Comparison of ENCODE assay signal across 8 cellular contexts in genomic region chr15:29668120-29668602, GRCh38.
DNase-seq lines count a peak whose midpoint lies in the region; ATAC-seq and TF ChIP-seq lines count a peak whose summit lies in the region.

No MANE protein-coding gene starts in this region.

- H3K36me3 Mint-ChIP-seq in neural crest cell (ENCODE audit: low read depth) = no peaks in the 10 kb centered on the region

- no peak overlapping the region for H3K27ac ChIP-seq in VCaP

- DNase-seq in Ammon's horn (ENCODE audit: low spot score) = peak; percentile 86
- peak; percentile 39 for DNase-seq in NCI-H2029 treated with DMSO at 0.1 percent for 48 hours (lab: John Stamatoyannopoulos, UW)
- DNase-seq in fibroblast of the aortic adventitia (ENCODE audit: low read depth) = peak; percentile 85
- DNase-seq in neural crest cell (ENCODE audit: low read depth, low spot score) = peak; percentile 72

- H3K4me1 Mint-ChIP-seq in neural crest cell = peaks cover 11% of the 10 kb centered on the region

- ATAC-seq in GM18909 (IDR thresholded peaks at IDR 0.05; ENCODE audit: poor library complexity, unreplicated experiment) (peak; percentile 59), GM19467 (IDR thresholded peaks at IDR 0.05; ENCODE audit: unreplicated experiment) (no peak), GM21529 (IDR thresholded peaks at IDR 0.05; ENCODE audit: unreplicated experiment) (no peak)

- H3K27ac Mint-ChIP-seq in neural crest cell (ENCODE audit: unreplicated experiment) = no peak overlapping the region

- H3K4me3 Mint-ChIP-seq in neural crest cell = peak overlapping the region; percentile 15

- no peaks in the 10 kb centered on the region for H3K27me3 Mint-ChIP-seq in neural crest cell (ENCODE audit: low read depth)

- H3K4me3 ChIP-seq in fibroblast of the aortic adventitia (ENCODE audit: low read depth, low read length) = no peak overlapping the region

- peaks cover 3% of the 10 kb centered on the region for H3K9me3 Mint-ChIP-seq in neural crest cell

- peak; percentile 84 for TF ChIP-seq CTCF in VCaP (conservative IDR thresholded peaks at IDR 0.05)
- TF ChIP-seq CTCF in fibroblast of the aortic adventitia (IDR thresholded peaks at IDR 0.05; ENCODE audit: insufficient read depth, low read length) = peak; percentile 68
- peak; percentile 90 for TF ChIP-seq CTCF in neural crest cell (conservative IDR thresholded peaks at IDR 0.05)
